19 cellular contexts compared by ENCODE assay signal in genomic region chr17:77961741-77962140, GRCh38. TPM values are rescaled to one million over a fixed set of nuclear protein-coding genes. Genes with fewer than 3 reads are reported as not detected.
DNase-seq lines count a peak whose midpoint lies in the region; ATAC-seq, FAIRE-seq and TF ChIP-seq lines count a peak whose summit lies in the region.
"Had no signal": no experiment of that assay in that cellular context is flagged by ENCODE, and none has a peak within 500 bp of the region (broad histone marks: within the 10 kb centered on the region; RNA-seq: fewer than 3 reads in every experiment).

No MANE protein-coding gene starts in this region.

- no peak for DNase-seq in activated CD8-positive, alpha-beta T cell treated with anti-CD3 and anti-CD28 coated beads for 36 hours
- no peak for DNase-seq in activated CD8-positive, alpha-beta T cell treated with anti-CD3 and anti-CD28 coated beads, Interleukin-2, amount 10 ng/mL, durations not matched to agents 7 days and 5 days
- DNase-seq in Daoy (ENCODE audit: low read depth), result peak; percentile 72
- no peak for DNase-seq in immature natural killer cell
- DNase-seq in activated CD4-positive, alpha-beta T cell treated with anti-CD3 and anti-CD28 coated beads for 36 hours, result no peak
- no peak for DNase-seq in GM19239 (ENCODE audit: insufficient read length, low spot score)
- DNase-seq: activated CD8-positive, alpha-beta memory T cell treated with anti-CD3 and anti-CD28 coated beads, Interleukin-2, amount 50 U/mL, for 4 hours; activated naive CD4-positive, alpha-beta T cell treated with anti-CD3 and anti-CD28 coated beads for 36 hours; foreskin fibroblast; Karpas-422; NCI-H1105; NCI-H774; stimulated activated naive B cell treated with anti-CD40 and anti-IgM and Interleukin-4, amounts not matched to agents 10 μg/mL and 1 μg/mL and 100 μg/mL, for 72 hours; thyroid gland had no signal

- no peak for ATAC-seq in activated CD8-positive, alpha-beta T cell treated with anti-CD3 and anti-CD28 coated beads for 36 hours
- ATAC-seq in activated CD8-positive, alpha-beta T cell treated with anti-CD3 and anti-CD28 coated beads, Interleukin-2, amount 10 ng/mL, durations not matched to agents 7 days and 5 days, result no peak
- ATAC-seq in HG03520 (IDR thresholded peaks at IDR 0.05; ENCODE audit: unreplicated experiment), result no peak
- no peak for ATAC-seq in activated CD4-positive, alpha-beta T cell treated with anti-CD3 and anti-CD28 coated beads for 36 hours
- ATAC-seq: stimulated activated naive B cell treated with anti-CD40 and anti-IgM and Interleukin-4, amounts not matched to agents 10 μg/mL and 1 μg/mL and 100 μg/mL, for 72 hours had no signal

- H3K27me3 Mint-ChIP-seq in activated CD8-positive, alpha-beta T cell treated with anti-CD3 and anti-CD28 coated beads for 36 hours, result peaks cover under 1% of the 10 kb centered on the region
- peaks cover 3% of the 10 kb centered on the region for H3K27me3 Mint-ChIP-seq in activated CD8-positive, alpha-beta T cell treated with anti-CD3 and anti-CD28 coated beads, Interleukin-2, amount 10 ng/mL, durations not matched to agents 7 days and 5 days (ENCODE audit: low read depth)
- H3K27me3 Mint-ChIP-seq in activated naive CD8-positive, alpha-beta T cell, result peaks cover under 1% of the 10 kb centered on the region
- peaks cover 7 to 22% (median 10%) of the 10 kb centered on the region in 3 donors for H3K27me3 Mint-ChIP-seq in immature natural killer cell (ENCODE audit: low read depth in 3 of 3)
- peaks cover under 1% of the 10 kb centered on the region for H3K27me3 Mint-ChIP-seq in activated CD4-positive, alpha-beta T cell treated with anti-CD3 and anti-CD28 coated beads for 36 hours
- H3K27me3 Mint-ChIP-seq: memory B cell had no signal

- POLR2A ChIA-PET in activated CD8-positive, alpha-beta T cell treated with anti-CD3 and anti-CD28 coated beads for 36 hours (lab: Charles Lee), result no interaction called here
- POLR2A ChIA-PET in activated CD8-positive, alpha-beta T cell treated with anti-CD3 and anti-CD28 coated beads, Interleukin-2, amount 10 ng/mL, durations not matched to agents 7 days and 5 days (lab: Charles Lee), result no interaction called here
- POLR2A ChIA-PET in activated CD4-positive, alpha-beta T cell treated with anti-CD3 and anti-CD28 coated beads for 36 hours (lab: Charles Lee), result no interaction called here

- no peak for TF ChIP-seq CTCF in activated CD8-positive, alpha-beta T cell treated with anti-CD3 and anti-CD28 coated beads for 36 hours (IDR thresholded peaks at IDR 0.05)

- no peak for FAIRE-seq in GM19239 (lab: Jason Lieb, UNC)
- FAIRE-seq: colon, H1 had no signal

- H3K36me3 Mint-ChIP-seq in activated CD8-positive, alpha-beta T cell treated with anti-CD3 and anti-CD28 coated beads for 36 hours (ENCODE audit: low read depth), result peaks cover 4% of the 10 kb centered on the region
- peaks cover 9% of the 10 kb centered on the region for H3K36me3 Mint-ChIP-seq in activated CD8-positive, alpha-beta T cell treated with anti-CD3 and anti-CD28 coated beads, Interleukin-2, amount 10 ng/mL, durations not matched to agents 7 days and 5 days (ENCODE audit: low read depth)
- H3K36me3 Mint-ChIP-seq in activated naive CD8-positive, alpha-beta T cell, result no peaks in the 10 kb centered on the region
- H3K36me3 Mint-ChIP-seq in immature natural killer cell, result no peaks in the 10 kb centered on the region
- H3K36me3 Mint-ChIP-seq in activated CD4-positive, alpha-beta T cell treated with anti-CD3 and anti-CD28 coated beads for 36 hours (ENCODE audit: low read depth), result peaks cover 5% of the 10 kb centered on the region

- H3K4me3 Mint-ChIP-seq in activated CD8-positive, alpha-beta T cell treated with anti-CD3 and anti-CD28 coated beads for 36 hours, result peak overlapping the region; percentile 20
- no peak overlapping the region for H3K4me3 Mint-ChIP-seq in activated CD8-positive, alpha-beta T cell treated with anti-CD3 and anti-CD28 coated beads, Interleukin-2, amount 10 ng/mL, durations not matched to agents 7 days and 5 days
- H3K4me3 Mint-ChIP-seq in activated naive CD8-positive, alpha-beta T cell, result peak overlapping the region; percentile 68
- H3K4me3 Mint-ChIP-seq in immature natural killer cell, result peak overlapping the region in 4 of 5 donors; percentile 37 to 67 (median 38)
- no peak overlapping the region for H3K4me3 Mint-ChIP-seq in activated CD4-positive, alpha-beta T cell treated with anti-CD3 and anti-CD28 coated beads for 36 hours
- H3K4me3 Mint-ChIP-seq: memory B cell; stimulated activated naive B cell treated with anti-CD40 and anti-IgM and Interleukin-4, amounts not matched to agents 10 μg/mL and 1 μg/mL and 100 μg/mL, for 72 hours had no signal

- no peak overlapping the region for H3K27ac Mint-ChIP-seq in activated CD8-positive, alpha-beta T cell treated with anti-CD3 and anti-CD28 coated beads for 36 hours
- H3K27ac Mint-ChIP-seq in activated CD8-positive, alpha-beta T cell treated with anti-CD3 and anti-CD28 coated beads, Interleukin-2, amount 10 ng/mL, durations not matched to agents 7 days and 5 days, result no peak overlapping the region
- H3K27ac Mint-ChIP-seq in activated naive CD8-positive, alpha-beta T cell, result peak overlapping the region; percentile 52
- H3K27ac Mint-ChIP-seq in immature natural killer cell, result no peak overlapping the region
- no peak overlapping the region for H3K27ac Mint-ChIP-seq in activated CD4-positive, alpha-beta T cell treated with anti-CD3 and anti-CD28 coated beads for 36 hours
- H3K27ac Mint-ChIP-seq: memory B cell; stimulated activated naive B cell treated with anti-CD40 and anti-IgM and Interleukin-4, amounts not matched to agents 10 μg/mL and 1 μg/mL and 100 μg/mL, for 72 hours had no signal

- H3K9me3 Mint-ChIP-seq in activated CD8-positive, alpha-beta T cell treated with anti-CD3 and anti-CD28 coated beads for 36 hours, result no peaks in the 10 kb centered on the region
- no peaks in the 10 kb centered on the region for H3K9me3 Mint-ChIP-seq in activated CD8-positive, alpha-beta T cell treated with anti-CD3 and anti-CD28 coated beads, Interleukin-2, amount 10 ng/mL, durations not matched to agents 7 days and 5 days (ENCODE audit: insufficient read depth)
- H3K9me3 Mint-ChIP-seq in activated naive CD8-positive, alpha-beta T cell (ENCODE audit: low read depth), result no peaks in the 10 kb centered on the region
- no peaks in the 10 kb centered on the region for H3K9me3 Mint-ChIP-seq in immature natural killer cell
- H3K9me3 Mint-ChIP-seq in activated CD4-positive, alpha-beta T cell treated with anti-CD3 and anti-CD28 coated beads for 36 hours (ENCODE audit: low read depth), result no peaks in the 10 kb centered on the region
- H3K9me3 Mint-ChIP-seq: activated naive CD4-positive, alpha-beta T cell treated with anti-CD3 and anti-CD28 coated beads for 36 hours; memory B cell; stimulated activated naive B cell treated with anti-CD40 and anti-IgM and Interleukin-4, amounts not matched to agents 10 μg/mL and 1 μg/mL and 100 μg/mL, for 72 hours had no signal

- CTCF ChIA-PET in activated CD8-positive, alpha-beta T cell treated with anti-CD3 and anti-CD28 coated beads for 36 hours (lab: Charles Lee), result interaction anchor here (1.2 kb wide), 1 partner anchor 529 kb away, joined by 3 read pairs; no protein-coding TSS in a partner anchor
- CTCF ChIA-PET in activated CD8-positive, alpha-beta T cell treated with anti-CD3 and anti-CD28 coated beads, Interleukin-2, amount 10 ng/mL, durations not matched to agents 7 days and 5 days (lab: Charles Lee), result interaction anchor here (1.3 to 3.2 kb wide), 2 partner anchors 52 to 190 kb away, joined by 3 to 20 read pairs; no protein-coding TSS in a partner anchor
- CTCF ChIA-PET in activated CD4-positive, alpha-beta T cell treated with anti-CD3 and anti-CD28 coated beads for 36 hours (lab: Charles Lee), result interaction anchor here (1.1 to 3.6 kb wide), 3 partner anchors 12 to 58 kb away, joined by 4 to 13 read pairs (median 6); no protein-coding TSS in a partner anchor

- peaks cover 68% of the 10 kb centered on the region for H3K4me1 Mint-ChIP-seq in activated CD8-positive, alpha-beta T cell treated with anti-CD3 and anti-CD28 coated beads for 36 hours (ENCODE audit: low read depth)
- H3K4me1 Mint-ChIP-seq in activated CD8-positive, alpha-beta T cell treated with anti-CD3 and anti-CD28 coated beads, Interleukin-2, amount 10 ng/mL, durations not matched to agents 7 days and 5 days (ENCODE audit: low read depth), result peaks cover 61% of the 10 kb centered on the region
- peaks cover 73% of the 10 kb centered on the region for H3K4me1 Mint-ChIP-seq in activated naive CD8-positive, alpha-beta T cell (ENCODE audit: low read depth)
- peaks cover 79 to 86% of the 10 kb centered on the region in 2 donors for H3K4me1 Mint-ChIP-seq in immature natural killer cell
- peaks cover 70% of the 10 kb centered on the region for H3K4me1 Mint-ChIP-seq in activated CD4-positive, alpha-beta T cell treated with anti-CD3 and anti-CD28 coated beads for 36 hours

- intact Hi-C loops in activated CD8-positive, alpha-beta T cell treated with anti-CD3 and anti-CD28 coated beads for 36 hours (cut with micrococcal nuclease), result loop anchor here (5.0 kb wide), 1 partner anchor 51 kb away; no protein-coding TSS in a partner anchor
- intact Hi-C loops in activated CD4-positive, alpha-beta T cell treated with anti-CD3 and anti-CD28 coated beads for 36 hours (cut with DNase I, micrococcal nuclease), result loop anchor here in 1 of 2 experiments (2.0 to 5.0 kb wide), 2 partner anchors 51 to 119 kb away; no protein-coding TSS in a partner anchor

RNA-seq across cellular contexts. Expression of gene TNRC6C, which starts 3.2 kb away (rescaled TPM):
- 10 to 100 TPM; 26.4 to 26.6 TPM for total RNA-seq in activated CD8-positive, alpha-beta T cell treated with anti-CD3 and anti-CD28 coated beads for 36 hours
- 10 to 100 TPM; 33.3 to 36.2 TPM for total RNA-seq in activated CD8-positive, alpha-beta T cell treated with anti-CD3 and anti-CD28 coated beads, Interleukin-2, amount 10 ng/mL, durations not matched to agents 7 days and 5 days
- 2.7 and 2.8 TPM in 2 replicates for total RNA-seq in Daoy (2014; rRNA removed; shearing (Covaris generic))
- polyA plus RNA-seq in immature natural killer cell, result 1 to 10 TPM in 2 of 3 donors, under 1 TPM in 1; 0.71 to 5.5 (median 4.8) TPM
- 10 to 100 TPM; 19.6 to 20.3 TPM for total RNA-seq in activated CD4-positive, alpha-beta T cell treated with anti-CD3 and anti-CD28 coated beads for 36 hours

Comparison
In these comparisons a context has a peak if more than half of its experiments do, and no peak if none do; other contexts are left out.
1. H3K4me3 Mint-ChIP-seq: peak in activated CD8-positive, alpha-beta T cell treated with anti-CD3 and anti-CD28 coated beads for 36 hours (single experiment), activated naive CD8-positive, alpha-beta T cell (single experiment) and immature natural killer cell (4 of 5); none in activated CD8-positive, alpha-beta T cell treated with anti-CD3 and anti-CD28 coated beads, Interleukin-2, amount 10 ng/mL, durations not matched to agents 7 days and 5 days (single experiment) and activated CD4-positive, alpha-beta T cell treated with anti-CD3 and anti-CD28 coated beads for 36 hours (single experiment).